1 cellular context compared by ENCODE assay signal in the genomic region with DNA sequence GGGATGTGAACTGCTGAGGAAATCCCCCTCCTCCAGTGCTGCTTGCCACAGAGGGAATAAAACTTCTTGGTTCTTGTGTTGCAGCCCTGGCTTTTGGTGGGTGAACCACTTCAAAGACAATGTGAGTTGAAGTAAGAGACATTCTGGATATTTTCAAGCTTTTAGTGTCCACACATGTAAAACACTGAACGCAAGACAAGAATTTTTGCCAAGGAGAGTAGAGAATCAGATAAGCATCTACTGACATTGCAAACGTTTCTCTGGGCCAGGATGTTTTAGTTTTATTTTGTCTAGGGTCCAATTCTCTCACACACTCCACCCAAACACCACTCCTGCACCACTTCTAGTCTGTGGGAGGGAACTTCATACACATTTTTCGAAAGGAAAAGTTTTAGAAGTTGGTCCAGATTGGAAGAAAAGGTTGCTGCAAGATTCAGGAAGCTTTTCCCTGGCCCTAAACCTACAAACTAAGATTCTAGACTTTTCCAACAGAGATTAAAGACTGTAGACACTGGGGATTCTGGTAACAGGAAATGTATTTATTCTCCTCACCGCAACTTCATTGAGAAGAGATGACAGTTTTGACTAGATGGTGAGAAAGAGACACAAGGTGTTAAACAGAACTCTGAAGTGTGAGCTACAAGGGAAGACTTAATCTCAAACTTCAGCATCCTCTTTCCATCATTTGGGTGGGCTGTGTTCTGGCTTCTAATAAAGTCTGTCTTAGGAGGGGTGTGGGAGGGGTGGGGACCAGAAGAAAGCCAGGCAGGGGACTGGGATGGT.
TF ChIP-seq lines count a peak whose summit lies in the region.

No MANE protein-coding gene starts in this region.

TF ChIP-seq in GM23338, 12 proteins besides CTCF, POLR2A, EP300 and RAD21 (continued from another document):
- TF ChIP-seq, protein P1, sequence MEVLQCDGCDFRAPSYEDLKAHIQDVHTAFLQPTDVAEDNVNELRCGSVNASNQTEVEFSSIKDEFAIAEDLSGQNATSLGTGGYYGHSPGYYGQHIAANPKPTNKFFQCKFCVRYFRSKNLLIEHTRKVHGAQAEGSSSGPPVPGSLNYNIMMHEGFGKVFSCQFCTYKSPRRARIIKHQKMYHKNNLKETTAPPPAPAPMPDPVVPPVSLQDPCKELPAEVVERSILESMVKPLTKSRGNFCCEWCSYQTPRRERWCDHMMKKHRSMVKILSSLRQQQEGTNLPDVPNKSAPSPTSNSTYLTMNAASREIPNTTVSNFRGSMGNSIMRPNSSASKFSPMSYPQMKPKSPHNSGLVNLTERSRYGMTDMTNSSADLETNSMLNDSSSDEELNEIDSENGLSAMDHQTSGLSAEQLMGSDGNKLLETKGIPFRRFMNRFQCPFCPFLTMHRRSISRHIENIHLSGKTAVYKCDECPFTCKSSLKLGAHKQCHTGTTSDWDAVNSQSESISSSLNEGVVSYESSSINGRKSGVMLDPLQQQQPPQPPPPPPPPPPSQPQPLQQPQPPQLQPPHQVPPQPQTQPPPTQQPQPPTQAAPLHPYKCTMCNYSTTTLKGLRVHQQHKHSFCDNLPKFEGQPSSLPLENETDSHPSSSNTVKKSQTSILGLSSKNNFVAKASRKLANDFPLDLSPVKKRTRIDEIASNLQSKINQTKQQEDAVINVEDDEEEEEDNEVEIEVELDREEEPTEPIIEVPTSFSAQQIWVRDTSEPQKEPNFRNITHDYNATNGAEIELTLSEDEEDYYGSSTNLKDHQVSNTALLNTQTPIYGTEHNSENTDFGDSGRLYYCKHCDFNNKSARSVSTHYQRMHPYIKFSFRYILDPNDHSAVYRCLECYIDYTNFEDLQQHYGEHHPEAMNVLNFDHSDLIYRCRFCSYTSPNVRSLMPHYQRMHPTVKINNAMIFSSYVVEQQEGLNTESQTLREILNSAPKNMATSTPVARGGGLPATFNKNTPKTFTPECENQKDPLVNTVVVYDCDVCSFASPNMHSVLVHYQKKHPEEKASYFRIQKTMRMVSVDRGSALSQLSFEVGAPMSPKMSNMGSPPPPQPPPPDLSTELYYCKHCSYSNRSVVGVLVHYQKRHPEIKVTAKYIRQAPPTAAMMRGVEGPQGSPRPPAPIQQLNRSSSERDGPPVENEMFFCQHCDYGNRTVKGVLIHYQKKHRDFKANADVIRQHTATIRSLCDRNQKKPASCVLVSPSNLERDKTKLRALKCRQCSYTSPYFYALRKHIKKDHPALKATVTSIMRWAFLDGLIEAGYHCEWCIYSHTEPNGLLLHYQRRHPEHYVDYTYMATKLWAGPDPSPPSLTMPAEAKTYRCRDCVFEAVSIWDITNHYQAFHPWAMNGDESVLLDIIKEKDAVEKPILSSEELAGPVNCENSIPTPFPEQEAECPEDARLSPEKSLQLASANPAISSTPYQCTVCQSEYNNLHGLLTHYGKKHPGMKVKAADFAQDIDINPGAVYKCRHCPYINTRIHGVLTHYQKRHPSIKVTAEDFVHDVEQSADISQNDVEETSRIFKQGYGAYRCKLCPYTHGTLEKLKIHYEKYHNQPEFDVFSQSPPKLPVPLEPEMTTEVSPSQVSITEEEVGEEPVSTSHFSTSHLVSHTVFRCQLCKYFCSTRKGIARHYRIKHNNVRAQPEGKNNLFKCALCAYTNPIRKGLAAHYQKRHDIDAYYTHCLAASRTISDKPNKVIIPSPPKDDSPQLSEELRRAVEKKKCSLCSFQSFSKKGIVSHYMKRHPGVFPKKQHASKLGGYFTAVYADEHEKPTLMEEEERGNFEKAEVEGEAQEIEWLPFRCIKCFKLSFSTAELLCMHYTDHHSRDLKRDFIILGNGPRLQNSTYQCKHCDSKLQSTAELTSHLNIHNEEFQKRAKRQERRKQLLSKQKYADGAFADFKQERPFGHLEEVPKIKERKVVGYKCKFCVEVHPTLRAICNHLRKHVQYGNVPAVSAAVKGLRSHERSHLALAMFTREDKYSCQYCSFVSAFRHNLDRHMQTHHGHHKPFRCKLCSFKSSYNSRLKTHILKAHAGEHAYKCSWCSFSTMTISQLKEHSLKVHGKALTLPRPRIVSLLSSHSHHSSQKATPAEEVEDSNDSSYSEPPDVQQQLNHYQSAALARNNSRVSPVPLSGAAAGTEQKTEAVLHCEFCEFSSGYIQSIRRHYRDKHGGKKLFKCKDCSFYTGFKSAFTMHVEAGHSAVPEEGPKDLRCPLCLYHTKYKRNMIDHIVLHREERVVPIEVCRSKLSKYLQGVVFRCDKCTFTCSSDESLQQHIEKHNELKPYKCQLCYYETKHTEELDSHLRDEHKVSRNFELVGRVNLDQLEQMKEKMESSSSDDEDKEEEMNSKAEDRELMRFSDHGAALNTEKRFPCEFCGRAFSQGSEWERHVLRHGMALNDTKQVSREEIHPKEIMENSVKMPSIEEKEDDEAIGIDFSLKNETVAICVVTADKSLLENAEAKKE (CRISPR knock-in tag; IDR thresholded peaks at IDR 0.05): no peak
- TF ChIP-seq, protein P2, sequence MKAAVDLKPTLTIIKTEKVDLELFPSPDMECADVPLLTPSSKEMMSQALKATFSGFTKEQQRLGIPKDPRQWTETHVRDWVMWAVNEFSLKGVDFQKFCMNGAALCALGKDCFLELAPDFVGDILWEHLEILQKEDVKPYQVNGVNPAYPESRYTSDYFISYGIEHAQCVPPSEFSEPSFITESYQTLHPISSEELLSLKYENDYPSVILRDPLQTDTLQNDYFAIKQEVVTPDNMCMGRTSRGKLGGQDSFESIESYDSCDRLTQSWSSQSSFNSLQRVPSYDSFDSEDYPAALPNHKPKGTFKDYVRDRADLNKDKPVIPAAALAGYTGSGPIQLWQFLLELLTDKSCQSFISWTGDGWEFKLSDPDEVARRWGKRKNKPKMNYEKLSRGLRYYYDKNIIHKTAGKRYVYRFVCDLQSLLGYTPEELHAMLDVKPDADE (IDR thresholded peaks at IDR 0.05): no peak
- TF ChIP-seq REST (IDR thresholded peaks at IDR 0.05; ENCODE audit: unreplicated experiment): no peak
- TF ChIP-seq POLR2AphosphoS5 (IDR thresholded peaks at IDR 0.05; ENCODE audit: low read depth): no peak
- TF ChIP-seq ZNF331 (CRISPR knock-in tag; IDR thresholded peaks at IDR 0.05; ENCODE audit: low read depth): no peak
- no peak for TF ChIP-seq CREB1 (CRISPR knock-in tag; IDR thresholded peaks at IDR 0.05; ENCODE audit: low read depth)
- no peak for TF ChIP-seq JUNB (IDR thresholded peaks at IDR 0.05; ENCODE audit: unreplicated experiment)
